Comparison of ENCODE assay signal across 15 cellular contexts in genomic region chr13:45327253-45327954, GRCh38. TPM values are rescaled to one million over a fixed set of nuclear protein-coding genes. Genes with fewer than 3 reads are reported as not detected.
DNase-seq lines count a peak whose midpoint lies in the region; ATAC-seq, FAIRE-seq and TF ChIP-seq lines count a peak whose summit lies in the region.
"Had no signal": no experiment of that assay in that cellular context is flagged by ENCODE, and none has a peak within 500 bp of the region (broad histone marks: within the 10 kb centered on the region; RNA-seq: fewer than 3 reads in every experiment).

No MANE protein-coding gene starts in this region.

- H3K9ac ChIP-seq in BLaER1 treated with 17β-estradiol and CSF1 and Interleukin-3, amounts not matched to agents 10 nM and 100 nM, result peak overlapping the region in 8 of 11 experiments; percentile 7 to 81 (median 60); a peak in 10 of 22 replicates

- no peak for TF ChIP-seq POLR2A in GM12892 (IDR thresholded peaks at IDR 0.05; ENCODE audit: low read depth, low read length)

- peaks cover 7% of the 10 kb centered on the region for H3K36me3 Mint-ChIP-seq in activated CD4-positive, alpha-beta memory T cell treated with anti-CD3 and anti-CD28 coated beads, Interleukin-2, amount 10 ng/mL, durations not matched to agents 7 days and 5 days (ENCODE audit: low read depth)
- H3K36me3 Mint-ChIP-seq in memory B cell, result no peaks in the 10 kb centered on the region

- H3K9me3 ChIP-seq in BLaER1 treated with 17β-estradiol and CSF1 and Interleukin-3, amounts not matched to agents 10 nM and 100 nM (replicated peaks in 1 of 11), result peaks cover 0 to 15% (median 0%) of the 10 kb centered on the region in 11 experiments; a peak in 3 of 22 replicates
- H3K9me3 ChIP-seq: Caco-2, prostate gland had no signal

- DNase-seq in ELR (ENCODE audit: low read depth), result peak; percentile 31
- DNase-seq in activated CD4-positive, alpha-beta memory T cell treated with anti-CD3 and anti-CD28 coated beads, Interleukin-2, amount 10 ng/mL, durations not matched to agents 7 days and 5 days, result no peak
- no peak for DNase-seq in memory B cell (ENCODE audit: low spot score in 2 of 2)
- DNase-seq in hypothalamus (lab: John Stamatoyannopoulos, UW), result no peak
- DNase-seq in NCI-H2081 treated with DMSO at 0.1 percent for 48 hours (lab: John Stamatoyannopoulos, UW), result no peak
- DNase-seq in GM12892 (ENCODE audit: insufficient read length), result no peak
- DNase-seq in T-helper 9 cell, result no peak
- DNase-seq: activated CD4-positive, alpha-beta T cell treated with anti-CD3 and anti-CD28 coated beads for 4 hours; amniotic stem cell; Caco-2; MV-4-11; NCI-H748 treated with DMSO at 0.1 percent for 48 hours; stimulated activated CD4-positive, alpha-beta T cell treated with anti-CD3 and anti-CD28 coated beads, Interleukin-4, amount 100 ng/mL, for 24 hours had no signal

- H3K27me3 ChIP-seq in BLaER1 treated with 17β-estradiol and CSF1 and Interleukin-3, amounts not matched to agents 10 nM and 100 nM, result no peaks in the 10 kb centered on the region

- H3K4me3 ChIP-seq in BLaER1 treated with 17β-estradiol and CSF1 and Interleukin-3, amounts not matched to agents 10 nM and 100 nM, result no peak overlapping the region
- H3K4me3 ChIP-seq: prostate gland had no signal

- peak overlapping the region; percentile 4 for H3K27ac Mint-ChIP-seq in activated CD4-positive, alpha-beta memory T cell treated with anti-CD3 and anti-CD28 coated beads, Interleukin-2, amount 10 ng/mL, durations not matched to agents 7 days and 5 days
- H3K27ac Mint-ChIP-seq in memory B cell, result peak overlapping the region; percentile 31

- H3K27me3 Mint-ChIP-seq in activated CD4-positive, alpha-beta memory T cell treated with anti-CD3 and anti-CD28 coated beads, Interleukin-2, amount 10 ng/mL, durations not matched to agents 7 days and 5 days, result no peaks in the 10 kb centered on the region
- H3K27me3 Mint-ChIP-seq in memory B cell, result no peaks in the 10 kb centered on the region

- H3K4me2 ChIP-seq in BLaER1 treated with 17β-estradiol and CSF1 and Interleukin-3, amounts not matched to agents 10 nM and 100 nM, result peak overlapping the region; percentile 62 to 97 (median 93); a peak in 21 of 22 replicates

- peaks cover 75 to 92% (median 78%) of the 10 kb centered on the region in 10 experiments for H3K4me1 ChIP-seq in BLaER1 treated with 17β-estradiol and CSF1 and Interleukin-3, amounts not matched to agents 10 nM and 100 nM
- H3K4me1 ChIP-seq: prostate gland had no signal

- no peak for ATAC-seq in memory B cell (ENCODE audit: low read depth)

- H3K4me1 Mint-ChIP-seq in activated CD4-positive, alpha-beta memory T cell treated with anti-CD3 and anti-CD28 coated beads, Interleukin-2, amount 10 ng/mL, durations not matched to agents 7 days and 5 days, result peaks cover 45% of the 10 kb centered on the region
- peaks cover 6% of the 10 kb centered on the region for H3K4me1 Mint-ChIP-seq in memory B cell

- no peaks in the 10 kb centered on the region for H3K9me3 Mint-ChIP-seq in activated CD4-positive, alpha-beta memory T cell treated with anti-CD3 and anti-CD28 coated beads, Interleukin-2, amount 10 ng/mL, durations not matched to agents 7 days and 5 days
- H3K9me3 Mint-ChIP-seq in memory B cell, result no peaks in the 10 kb centered on the region

- peaks cover 0 to 3% (median 0%) of the 10 kb centered on the region in 11 experiments; a peak in 2 of 22 replicates for H3K36me3 ChIP-seq in BLaER1 treated with 17β-estradiol and CSF1 and Interleukin-3, amounts not matched to agents 10 nM and 100 nM
- H3K36me3 ChIP-seq: prostate gland had no signal

- POLR2A ChIA-PET in activated CD4-positive, alpha-beta memory T cell treated with anti-CD3 and anti-CD28 coated beads, Interleukin-2, amount 10 ng/mL, durations not matched to agents 7 days and 5 days (lab: Charles Lee), result interaction anchor here (1.1 kb wide), 1 partner anchor 13 kb away, joined by 3 read pairs; no protein-coding TSS in a partner anchor

- CTCF ChIA-PET in activated CD4-positive, alpha-beta memory T cell treated with anti-CD3 and anti-CD28 coated beads, Interleukin-2, amount 10 ng/mL, durations not matched to agents 7 days and 5 days (lab: Charles Lee), result no interaction called here

- peaks cover 0 to 8% (median 0%) of the 10 kb centered on the region in 11 experiments; a peak in 4 of 22 replicates for H4K20me1 ChIP-seq in BLaER1 treated with 17β-estradiol and CSF1 and Interleukin-3, amounts not matched to agents 10 nM and 100 nM

- peak overlapping the region; percentile 33 to 100 (median 88); a peak in 19 of 22 replicates for H3K27ac ChIP-seq in BLaER1 treated with 17β-estradiol and CSF1 and Interleukin-3, amounts not matched to agents 10 nM and 100 nM
- H3K27ac ChIP-seq: prostate gland had no signal

- FAIRE-seq in GM12892 (lab: Jason Lieb, UNC), result no peak

- H3K4me3 Mint-ChIP-seq in activated CD4-positive, alpha-beta memory T cell treated with anti-CD3 and anti-CD28 coated beads, Interleukin-2, amount 10 ng/mL, durations not matched to agents 7 days and 5 days, result no peak overlapping the region
- no peak overlapping the region for H3K4me3 Mint-ChIP-seq in memory B cell

RNA-seq across cellular contexts. Expression of gene TPT1, which starts 13.6 kb away (rescaled TPM):
- total RNA-seq in activated CD4-positive, alpha-beta memory T cell treated with anti-CD3 and anti-CD28 coated beads, Interleukin-2, amount 10 ng/mL, durations not matched to agents 7 days and 5 days, result 1,000 to 10,000 TPM; 4,462 to 4,505 TPM
- 7,184 TPM for polyA plus RNA-seq in GM12892 (2012; ENCODE audit: missing spikeins)
